Comparison of ENCODE assay signal across 17 cellular contexts in genomic region chr11:58844600-58844999, GRCh38. TPM values are rescaled to one million over a fixed set of nuclear protein-coding genes. Genes with fewer than 3 reads are reported as not detected.
DNase-seq lines count a peak whose midpoint lies in the region; ATAC-seq and TF ChIP-seq lines count a peak whose summit lies in the region.
"Had no signal": no experiment of that assay in that cellular context is flagged by ENCODE, and none has a peak within 500 bp of the region (broad histone marks: within the 10 kb centered on the region; RNA-seq: fewer than 3 reads in every experiment).

TSS of gene GLYATL2 (minus strand) at chr11:58844704. CDS start at chr11:58839612, 5,092 bp downstream.

- no peaks in the 10 kb centered on the region for H3K36me3 ChIP-seq in breast epithelium
- H3K36me3 ChIP-seq in Loucy (ENCODE audit: insufficient read depth, low read length), result no peaks in the 10 kb centered on the region
- H3K36me3 ChIP-seq in effector memory CD4-positive, alpha-beta T cell (ENCODE audit: control insufficient read depth, insufficient read depth, low read length), result no peaks in the 10 kb centered on the region
- H3K36me3 ChIP-seq: BE2C had no signal

- H3K4me1 Mint-ChIP-seq in MCF 10A (ENCODE audit: insufficient read depth, unreplicated experiment), result no peaks in the 10 kb centered on the region
- H3K4me1 Mint-ChIP-seq: H9 had no signal

- H3K9ac ChIP-seq in Loucy (ENCODE audit: low read depth, low read length, poor library complexity, severe bottlenecking), result peak within 1 kb of the TSS; percentile 80

- no peak for TF ChIP-seq POLR2A in breast epithelium (IDR thresholded peaks at IDR 0.05)

- H3K27ac ChIP-seq in breast epithelium, result peak within 1 kb of the TSS; percentile 56 to 64
- H3K27ac ChIP-seq in effector memory CD4-positive, alpha-beta T cell (ENCODE audit: insufficient read depth, low read length, poor library complexity, severe bottlenecking), result no peak within 1 kb of the TSS

- H3K36me3 Mint-ChIP-seq in MCF 10A (ENCODE audit: insufficient read depth, unreplicated experiment), result peaks cover 4% of the 10 kb centered on the region
- H3K36me3 Mint-ChIP-seq: CD14-positive monocyte; CD8-positive, alpha-beta T cell had no signal

- H3K4me1 ChIP-seq in breast epithelium (no peaks in the 10 kb centered on the region), Loucy (ENCODE audit: insufficient read depth, low read length, poor library complexity, severe bottlenecking) (peaks cover 33% of the 10 kb centered on the region)
- H3K4me1 ChIP-seq in effector memory CD4-positive, alpha-beta T cell (ENCODE audit: control insufficient read depth, insufficient read depth, low read length, poor library complexity, severe bottlenecking), result no peaks in the 10 kb centered on the region
- H3K4me1 ChIP-seq: BE2C had no signal

- H3K4me3 Mint-ChIP-seq in MCF 10A (ENCODE audit: unreplicated experiment), result no peak within 1 kb of the TSS
- H3K4me3 Mint-ChIP-seq: CD14-positive monocyte; CD8-positive, alpha-beta T cell; H9 had no signal

- ATAC-seq in GM19397 (IDR thresholded peaks at IDR 0.05; ENCODE audit: unreplicated experiment) (no peak), GM18511 (IDR thresholded peaks at IDR 0.05; ENCODE audit: unreplicated experiment) (no peak)
- ATAC-seq: CD8-positive, alpha-beta T cell; HepG2 had no signal

- no peaks in the 10 kb centered on the region for H3K9me2 ChIP-seq in Loucy (replicated peaks; ENCODE audit: low read depth, low read length)

- CTCF ChIA-PET in MCF 10A (lab: Yijun Ruan, JAX), result interaction anchor here (1.0 kb wide), 1 partner anchor 291 kb away, joined by 3 read pairs; no protein-coding TSS in a partner anchor

- peaks cover 37% of the 10 kb centered on the region for H3K79me2 ChIP-seq in Loucy (ENCODE audit: insufficient read depth, low read length)

- TF ChIP-seq CTCF in breast epithelium (IDR thresholded peaks at IDR 0.05), result no peak
- TF ChIP-seq CTCF in MCF 10A (IDR thresholded peaks at IDR 0.05; ENCODE audit: unreplicated experiment), result no peak
- TF ChIP-seq CTCF in Loucy (conservative IDR thresholded peaks at IDR 0.05; ENCODE audit: low read length), result no peak

- POLR2A ChIA-PET in MCF 10A (lab: Yijun Ruan, JAX), result interaction anchor here (1.7 kb wide), 1 partner anchor 14 kb away, joined by 3 read pairs; no protein-coding TSS in a partner anchor

- BruUV-seq in MCF 10A (replicated peaks; lab: Mats Ljungman, UMichigan), result no TSS peak

- H3K9me3 ChIP-seq in breast epithelium (no peaks in the 10 kb centered on the region), Loucy (ENCODE audit: insufficient read depth, low read depth, low read length) (no peaks in the 10 kb centered on the region)
- no peaks in the 10 kb centered on the region for H3K9me3 ChIP-seq in effector memory CD4-positive, alpha-beta T cell (ENCODE audit: control insufficient read depth, low read length)
- H3K9me3 ChIP-seq: BE2C had no signal

- H3K4me2 ChIP-seq in Loucy (ENCODE audit: low read depth, low read length, poor library complexity, severe bottlenecking), result peak within 1 kb of the TSS; percentile 82

- H3K27me3 Mint-ChIP-seq in MCF 10A (ENCODE audit: insufficient read depth, unreplicated experiment), result no peaks in the 10 kb centered on the region

- no peak within 1 kb of the TSS for H2AFZ ChIP-seq in Loucy (ENCODE audit: low read length)

- H3K9me3 Mint-ChIP-seq in MCF 10A (ENCODE audit: unreplicated experiment), result no peaks in the 10 kb centered on the region
- H3K9me3 Mint-ChIP-seq: CD14-positive monocyte; CD8-positive, alpha-beta T cell had no signal

- H3K27me3 ChIP-seq in breast epithelium (no peaks in the 10 kb centered on the region), Loucy (ENCODE audit: insufficient read depth, low read length, poor library complexity, severe bottlenecking) (no peaks in the 10 kb centered on the region)
- no peaks in the 10 kb centered on the region for H3K27me3 ChIP-seq in effector memory CD4-positive, alpha-beta T cell (replicated peaks; ENCODE audit: control insufficient read depth, insufficient read depth, low read length, poor library complexity, severe bottlenecking)
- H3K27me3 ChIP-seq: BE2C had no signal

- intact Hi-C loops in breast epithelium (cut with DNase I; ENCODE audit: low total_unique reads) (no loop called here), MCF 10A (cut with micrococcal nuclease) (no loop called here)

- DNase-seq in breast epithelium (ENCODE audit: low spot score in 2 of 2) (no peak), MCF 10A (ENCODE audit: unreplicated experiment) (no peak), foreskin melanocyte (peak; percentile 19)
- DNase-seq in effector memory CD4-positive, alpha-beta T cell, result no peak
- DNase-seq: ACHN; BE2C; CD8-positive, alpha-beta T cell; COR-L47; DND-41; GOT3; H9 had no signal

- H4K20me1 ChIP-seq in Loucy (ENCODE audit: insufficient read depth, low read length, poor library complexity, severe bottlenecking), result no peaks in the 10 kb centered on the region

- peaks cover 7% of the 10 kb centered on the region for H3F3A ChIP-seq in Loucy (ENCODE audit: low read depth)

- H3K27ac Mint-ChIP-seq in MCF 10A (ENCODE audit: low read depth, unreplicated experiment), result no peak within 1 kb of the TSS
- H3K27ac Mint-ChIP-seq: CD14-positive monocyte; CD8-positive, alpha-beta T cell; H9 had no signal

- H3K4me3 ChIP-seq in breast epithelium, result no peak within 1 kb of the TSS
- H3K4me3 ChIP-seq in Loucy (ENCODE audit: low read length, poor library complexity, severe bottlenecking), result peak within 1 kb of the TSS; percentile 73
- no peak within 1 kb of the TSS for H3K4me3 ChIP-seq in effector memory CD4-positive, alpha-beta T cell (ENCODE audit: insufficient read depth, low read depth, low read length, poor library complexity, severe bottlenecking)

RNA-seq across cellular contexts. Expression of gene GLYATL2, which starts in this region (rescaled TPM):
- 10 to 100 TPM in 1 of 3 donors, 1 to 10 TPM in 2; 1.3 to 38.3 (median 1.8) TPM for total RNA-seq in breast epithelium
- total RNA-seq in MCF 10A (2022), result not detected in 2 replicates
- total RNA-seq: A172; CD8-positive, alpha-beta T cell; H9; HepG2 had no signal
